16 cellular contexts compared by ENCODE assay signal in the genomic region with DNA sequence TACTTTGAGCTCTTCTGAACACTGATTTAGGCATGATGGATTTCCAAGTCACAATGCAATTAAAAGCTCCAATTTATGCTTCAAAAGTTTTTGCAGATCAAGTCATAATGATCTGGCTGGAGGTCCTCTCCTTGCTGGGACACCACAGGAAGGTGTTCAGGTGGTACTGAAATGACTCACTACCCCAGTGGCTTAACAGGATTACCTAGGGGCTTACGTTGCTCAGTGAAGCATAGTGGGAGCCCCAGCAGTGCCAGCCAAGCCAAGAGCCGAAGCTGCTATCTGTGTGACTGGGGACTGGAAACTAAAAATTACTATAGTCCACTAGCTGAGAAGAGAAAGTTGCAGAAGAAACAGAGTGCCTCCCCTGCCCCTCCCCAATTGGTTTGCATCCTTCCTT.
DNase-seq lines count a peak whose midpoint lies in the region; ATAC-seq and TF ChIP-seq lines count a peak whose summit lies in the region.
"Had no signal": no experiment of that assay in that cellular context is flagged by ENCODE, and none has a peak within 500 bp of the region (broad histone marks: within the 10 kb centered on the region; RNA-seq: fewer than 3 reads in every experiment).

No MANE protein-coding gene starts in this region.

- H3K27me3 Mint-ChIP-seq in natural killer cell treated with Interleukin-12 subunit alpha and Interleukin-12 subunit beta and Interleukin-15 and Interleukin-18, amount 100 ng/mL, for 72 hours, result peaks cover 18 to 27% of the 10 kb centered on the region in 2 donors
- peaks cover 15 to 56% of the 10 kb centered on the region in 2 donors for H3K27me3 Mint-ChIP-seq in natural killer cell (ENCODE audit: low read depth in 2 of 2)
- H3K27me3 Mint-ChIP-seq in activated CD4-positive, alpha-beta memory T cell treated with anti-CD3 and anti-CD28 coated beads, Interleukin-2, amount 10 ng/mL, durations not matched to agents 7 days and 5 days, result peaks cover 5% of the 10 kb centered on the region
- peaks cover 6% of the 10 kb centered on the region for H3K27me3 Mint-ChIP-seq in neural progenitor cell (ENCODE audit: insufficient read depth, low read depth)
- H3K27me3 Mint-ChIP-seq in T-helper 2 cell treated with Interferon-gamma antibody and Interleukin-4, amounts not matched to agents 5 μg/mL and 100 μg/mL, for 36 hours (ENCODE audit: low read depth), result peaks cover 12% of the 10 kb centered on the region
- H3K27me3 Mint-ChIP-seq: CD4-positive, alpha-beta memory T cell had no signal

- peaks cover 16% of the 10 kb centered on the region for H3K36me3 Mint-ChIP-seq in natural killer cell treated with Interleukin-12 subunit alpha and Interleukin-12 subunit beta and Interleukin-15 and Interleukin-18, amount 100 ng/mL, for 72 hours
- H3K36me3 Mint-ChIP-seq in natural killer cell (no peaks in the 10 kb centered on the region), neural progenitor cell (no peaks in the 10 kb centered on the region)
- H3K36me3 Mint-ChIP-seq in activated CD4-positive, alpha-beta memory T cell treated with anti-CD3 and anti-CD28 coated beads, Interleukin-2, amount 10 ng/mL, durations not matched to agents 7 days and 5 days (ENCODE audit: low read depth), result no peaks in the 10 kb centered on the region
- H3K36me3 Mint-ChIP-seq in T-helper 2 cell treated with Interferon-gamma antibody and Interleukin-4, amounts not matched to agents 5 μg/mL and 100 μg/mL, for 36 hours (ENCODE audit: low read depth), result no peaks in the 10 kb centered on the region
- H3K36me3 Mint-ChIP-seq: CD4-positive, alpha-beta memory T cell had no signal

- no peaks in the 10 kb centered on the region for H4K20me1 ChIP-seq in neural progenitor cell (ENCODE audit: low read depth)

- no peak overlapping the region for H3K4me3 ChIP-seq in neural progenitor cell
- H3K4me3 ChIP-seq: MG63 had no signal

- H3K36me3 ChIP-seq in neural progenitor cell, result no peaks in the 10 kb centered on the region
- H3K36me3 ChIP-seq: BE2C, MG63 had no signal

- TF ChIP-seq CTCF in natural killer cell (IDR thresholded peaks at IDR 0.05) (no peak), neural progenitor cell (IDR thresholded peaks at IDR 0.05) (no peak), omental fat pad (IDR thresholded peaks at IDR 0.05) (no peak)

- intact Hi-C loops in natural killer cell (cut with micrococcal nuclease), result no loop called here

- no peak for DNase-seq in natural killer cell treated with Interleukin-12 subunit alpha and Interleukin-12 subunit beta and Interleukin-15 and Interleukin-18, amount 100 ng/mL, for 72 hours (ENCODE audit: low spot score)
- DNase-seq in natural killer cell (no peak), neural progenitor cell (ENCODE audit: low spot score) (no peak), omental fat pad (ENCODE audit: low spot score) (no peak), T-helper 9 cell (no peak)
- peak; percentile 24 for DNase-seq in activated CD4-positive, alpha-beta memory T cell treated with anti-CD3 and anti-CD28 coated beads, Interleukin-2, amount 10 ng/mL, durations not matched to agents 7 days and 5 days
- DNase-seq in T-helper 2 cell treated with Interferon-gamma antibody and Interleukin-4, amounts not matched to agents 5 μg/mL and 100 μg/mL, for 36 hours (ENCODE audit: low spot score), result no peak
- DNase-seq: BE2C; CD4-positive, alpha-beta memory T cell; DMS79; MG63; NCI-H1105; NCI-H1694 treated with DMSO at 0.1 percent for 48 hours; NCI-H69 had no signal

- no peak overlapping the region for H3K4me2 ChIP-seq in neural progenitor cell
- H3K4me2 ChIP-seq: KMS-11 had no signal

- H3K27ac Mint-ChIP-seq in natural killer cell treated with Interleukin-12 subunit alpha and Interleukin-12 subunit beta and Interleukin-15 and Interleukin-18, amount 100 ng/mL, for 72 hours, result peak overlapping the region; percentile 9 to 57
- no peak overlapping the region for H3K27ac Mint-ChIP-seq in natural killer cell
- no peak overlapping the region for H3K27ac Mint-ChIP-seq in activated CD4-positive, alpha-beta memory T cell treated with anti-CD3 and anti-CD28 coated beads, Interleukin-2, amount 10 ng/mL, durations not matched to agents 7 days and 5 days
- peak overlapping the region; percentile 57 for H3K27ac Mint-ChIP-seq in neural progenitor cell
- H3K27ac Mint-ChIP-seq in T-helper 2 cell treated with Interferon-gamma antibody and Interleukin-4, amounts not matched to agents 5 μg/mL and 100 μg/mL, for 36 hours, result no peak overlapping the region
- H3K27ac Mint-ChIP-seq: CD4-positive, alpha-beta memory T cell had no signal

- POLR2A ChIA-PET in activated CD4-positive, alpha-beta memory T cell treated with anti-CD3 and anti-CD28 coated beads, Interleukin-2, amount 10 ng/mL, durations not matched to agents 7 days and 5 days (lab: Charles Lee), result interaction anchor here (1.6 to 1.9 kb wide), 2 partner anchors 44 to 296 kb away, joined by 3 to 7 read pairs; no protein-coding TSS in a partner anchor

- CTCF ChIA-PET in activated CD4-positive, alpha-beta memory T cell treated with anti-CD3 and anti-CD28 coated beads, Interleukin-2, amount 10 ng/mL, durations not matched to agents 7 days and 5 days (lab: Charles Lee), result no interaction called here

- H2AFZ ChIP-seq in neural progenitor cell (replicated peaks), result no peak overlapping the region

- peaks cover 7% of the 10 kb centered on the region for H3K9me3 Mint-ChIP-seq in natural killer cell treated with Interleukin-12 subunit alpha and Interleukin-12 subunit beta and Interleukin-15 and Interleukin-18, amount 100 ng/mL, for 72 hours
- H3K9me3 Mint-ChIP-seq in natural killer cell, result no peaks in the 10 kb centered on the region
- no peaks in the 10 kb centered on the region for H3K9me3 Mint-ChIP-seq in activated CD4-positive, alpha-beta memory T cell treated with anti-CD3 and anti-CD28 coated beads, Interleukin-2, amount 10 ng/mL, durations not matched to agents 7 days and 5 days
- H3K9me3 Mint-ChIP-seq in neural progenitor cell, result no peaks in the 10 kb centered on the region
- no peaks in the 10 kb centered on the region for H3K9me3 Mint-ChIP-seq in T-helper 2 cell treated with Interferon-gamma antibody and Interleukin-4, amounts not matched to agents 5 μg/mL and 100 μg/mL, for 36 hours
- H3K9me3 Mint-ChIP-seq: CD4-positive, alpha-beta memory T cell had no signal

- peaks cover 5% of the 10 kb centered on the region for H3K4me1 ChIP-seq in neural progenitor cell
- H3K4me1 ChIP-seq: BE2C had no signal

- peak overlapping the region; percentile 18 for H3K4me3 Mint-ChIP-seq in natural killer cell treated with Interleukin-12 subunit alpha and Interleukin-12 subunit beta and Interleukin-15 and Interleukin-18, amount 100 ng/mL, for 72 hours
- H3K4me3 Mint-ChIP-seq in natural killer cell (no peak overlapping the region), neural progenitor cell (no peak overlapping the region)
- no peak overlapping the region for H3K4me3 Mint-ChIP-seq in activated CD4-positive, alpha-beta memory T cell treated with anti-CD3 and anti-CD28 coated beads, Interleukin-2, amount 10 ng/mL, durations not matched to agents 7 days and 5 days
- no peak overlapping the region for H3K4me3 Mint-ChIP-seq in T-helper 2 cell treated with Interferon-gamma antibody and Interleukin-4, amounts not matched to agents 5 μg/mL and 100 μg/mL, for 36 hours
- H3K4me3 Mint-ChIP-seq: CD4-positive, alpha-beta memory T cell had no signal

- H3K4me1 Mint-ChIP-seq in natural killer cell treated with Interleukin-12 subunit alpha and Interleukin-12 subunit beta and Interleukin-15 and Interleukin-18, amount 100 ng/mL, for 72 hours (ENCODE audit: low read depth in 2 of 2), result peaks cover 40% of the 10 kb centered on the region in 2 donors
- H3K4me1 Mint-ChIP-seq in natural killer cell, result peaks cover 26 to 32% of the 10 kb centered on the region in 2 donors
- peaks cover 30% of the 10 kb centered on the region for H3K4me1 Mint-ChIP-seq in activated CD4-positive, alpha-beta memory T cell treated with anti-CD3 and anti-CD28 coated beads, Interleukin-2, amount 10 ng/mL, durations not matched to agents 7 days and 5 days
- H3K4me1 Mint-ChIP-seq in neural progenitor cell, result peaks cover 5% of the 10 kb centered on the region
- peaks cover 19% of the 10 kb centered on the region for H3K4me1 Mint-ChIP-seq in T-helper 2 cell treated with Interferon-gamma antibody and Interleukin-4, amounts not matched to agents 5 μg/mL and 100 μg/mL, for 36 hours (ENCODE audit: low read depth)

- H3K9ac ChIP-seq in neural progenitor cell, result no peak overlapping the region
- H3K9ac ChIP-seq: KMS-11 had no signal

- H3F3A ChIP-seq in neural progenitor cell (ENCODE audit: low read depth), result no peaks in the 10 kb centered on the region

- no peak overlapping the region for H3K27ac ChIP-seq in neural progenitor cell
- H3K27ac ChIP-seq: KMS-11 had no signal

- ATAC-seq in natural killer cell treated with Interleukin-12 subunit alpha and Interleukin-12 subunit beta and Interleukin-15 and Interleukin-18, amount 100 ng/mL, for 72 hours, result peak in 1 of 2 donors; percentile 60
- ATAC-seq in natural killer cell (no peak), omental fat pad (ENCODE audit: low FRiP score) (no peak)
- ATAC-seq: Right ventricle myocardium inferior had no signal

- no peaks in the 10 kb centered on the region for H3K27me3 ChIP-seq in neural progenitor cell
- H3K27me3 ChIP-seq: BE2C, MG63 had no signal

- H3K9me3 ChIP-seq in neural progenitor cell (ENCODE audit: low read depth), result no peaks in the 10 kb centered on the region
- H3K9me3 ChIP-seq: BE2C, MG63 had no signal

- H3K79me2 ChIP-seq in neural progenitor cell (ENCODE audit: low read depth), result no peaks in the 10 kb centered on the region

Comparison
In these comparisons a context has a peak if more than half of its experiments do, and no peak if none do; other contexts are left out.
1. H3K27ac Mint-ChIP-seq: peak in natural killer cell treated with Interleukin-12 subunit alpha and Interleukin-12 subunit beta and Interleukin-15 and Interleukin-18, amount 100 ng/mL, for 72 hours (2 of 2) and neural progenitor cell (single experiment); none in natural killer cell (0 of 2), activated CD4-positive, alpha-beta memory T cell treated with anti-CD3 and anti-CD28 coated beads, Interleukin-2, amount 10 ng/mL, durations not matched to agents 7 days and 5 days (single experiment) and T-helper 2 cell treated with Interferon-gamma antibody and Interleukin-4, amounts not matched to agents 5 μg/mL and 100 μg/mL, for 36 hours (single experiment).